In the genomic region with DNA sequence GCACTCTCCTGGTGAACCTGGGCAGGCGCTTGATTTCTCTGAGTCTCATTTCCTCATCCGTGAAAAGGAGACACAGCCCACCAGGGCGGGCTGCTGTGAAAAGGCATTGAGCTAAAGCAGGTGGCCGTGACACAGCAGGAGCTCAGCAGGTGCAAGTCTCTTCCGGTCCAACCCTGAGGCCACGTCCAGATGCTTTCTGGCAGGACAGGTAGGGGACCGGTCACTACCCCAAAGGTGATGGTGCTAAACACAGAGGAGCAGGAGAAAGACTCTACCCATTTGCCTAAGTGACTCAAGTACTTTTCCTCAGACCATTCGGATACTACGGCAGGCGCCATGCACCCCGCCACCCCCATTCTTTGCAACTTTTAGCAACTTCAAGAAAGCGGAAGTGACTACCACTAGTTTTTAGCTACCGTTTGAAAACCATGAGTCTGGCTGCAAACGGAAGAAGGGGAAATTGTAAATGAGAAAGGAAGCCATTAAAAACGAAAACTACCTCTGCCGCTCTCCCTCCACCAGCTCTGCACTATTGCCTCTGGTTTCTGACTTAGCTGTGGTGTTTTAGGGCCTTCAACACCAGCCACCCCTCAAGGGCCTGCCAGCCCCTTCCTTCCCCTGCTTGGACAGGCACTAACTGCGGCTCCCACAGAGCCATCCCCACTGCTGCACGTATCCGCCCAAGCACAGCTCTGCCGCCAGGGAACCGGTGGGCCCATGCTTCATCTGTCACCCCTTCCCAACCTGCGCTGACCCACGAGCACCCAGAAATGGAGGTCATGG, we compare ENCODE assay signal across 1 cellular context.
TF ChIP-seq lines count a peak whose summit lies in the region.

No MANE protein-coding gene starts in this region.

TF ChIP-seq in K562, 482 proteins besides CTCF, POLR2A, EP300 and RAD21 (continues in another document):
- TF ChIP-seq NFIC (IDR thresholded peaks at IDR 0.05) (no peak), ZNF592 (IDR thresholded peaks at IDR 0.05) (no peak), RBFOX2 (IDR thresholded peaks at IDR 0.05; ENCODE audit: low read depth, low read length) (peak; percentile 53; the same call in 1 of the 2 replicates), ZNF282 (CRISPR knock-in tag; IDR thresholded peaks at IDR 0.05) (no peak), POLR2G (IDR thresholded peaks at IDR 0.05; ENCODE audit: low read depth, low read length) (peak; percentile 23; the same call in 1 of the 2 replicates), TCF7 (IDR thresholded peaks at IDR 0.05; ENCODE audit: borderline replicate concordance) (no peak), SNRNP70 (optimal IDR thresholded peaks at IDR 0.05; ENCODE audit: low read depth, low read length) (no peak), MAZ (CRISPR knock-in tag; conservative IDR thresholded peaks at IDR 0.05 in 1 of 2, IDR thresholded peaks at IDR 0.05 in 1 of 2) (no peak), PRMT5 (CRISPR knock-in tag; IDR thresholded peaks at IDR 0.05) (no peak), ZNF644 (tag; IDR thresholded peaks at IDR 0.05; ENCODE audit: low read depth) (no peak), ZBED1 (IDR thresholded peaks at IDR 0.05) (no peak), RBM25 (IDR thresholded peaks at IDR 0.05; ENCODE audit: low read depth, low read length, severe bottlenecking) (no peak), SMAD3 (CRISPR knock-in tag; conservative IDR thresholded peaks at IDR 0.05) (no peak), POLR2AphosphoS2 (IDR thresholded peaks at IDR 0.05; ENCODE audit: low read length) (no peak), MIER1 (IDR thresholded peaks at IDR 0.05; ENCODE audit: low read depth) (no peak), NCOA1 (IDR thresholded peaks at IDR 0.05; ENCODE audit: low read depth) (no peak), SPI1 (IDR thresholded peaks at IDR 0.05; ENCODE audit: borderline replicate concordance, low read depth, low read length) (peak; percentile 14; the same call in 1 of the 2 replicates), HOXB6 (CRISPR knock-in tag; IDR thresholded peaks at IDR 0.05; ENCODE audit: borderline replicate concordance) (no peak), ATF2 (CRISPR knock-in tag; IDR thresholded peaks at IDR 0.05) (no peak), POLR3G (IDR thresholded peaks at IDR 0.05; ENCODE audit: extremely low read depth, insufficient read length, insufficient replicate concordance) (no peak), CLOCK (CRISPR knock-in tag; IDR thresholded peaks at IDR 0.05; ENCODE audit: borderline replicate concordance) (no peak)
- TF ChIP-seq, protein P1, sequence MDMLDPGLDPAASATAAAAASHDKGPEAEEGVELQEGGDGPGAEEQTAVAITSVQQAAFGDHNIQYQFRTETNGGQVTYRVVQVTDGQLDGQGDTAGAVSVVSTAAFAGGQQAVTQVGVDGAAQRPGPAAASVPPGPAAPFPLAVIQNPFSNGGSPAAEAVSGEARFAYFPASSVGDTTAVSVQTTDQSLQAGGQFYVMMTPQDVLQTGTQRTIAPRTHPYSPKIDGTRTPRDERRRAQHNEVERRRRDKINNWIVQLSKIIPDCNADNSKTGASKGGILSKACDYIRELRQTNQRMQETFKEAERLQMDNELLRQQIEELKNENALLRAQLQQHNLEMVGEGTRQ (CRISPR knock-in tag; IDR thresholded peaks at IDR 0.05): no peak
- TF ChIP-seq, protein P2, sequence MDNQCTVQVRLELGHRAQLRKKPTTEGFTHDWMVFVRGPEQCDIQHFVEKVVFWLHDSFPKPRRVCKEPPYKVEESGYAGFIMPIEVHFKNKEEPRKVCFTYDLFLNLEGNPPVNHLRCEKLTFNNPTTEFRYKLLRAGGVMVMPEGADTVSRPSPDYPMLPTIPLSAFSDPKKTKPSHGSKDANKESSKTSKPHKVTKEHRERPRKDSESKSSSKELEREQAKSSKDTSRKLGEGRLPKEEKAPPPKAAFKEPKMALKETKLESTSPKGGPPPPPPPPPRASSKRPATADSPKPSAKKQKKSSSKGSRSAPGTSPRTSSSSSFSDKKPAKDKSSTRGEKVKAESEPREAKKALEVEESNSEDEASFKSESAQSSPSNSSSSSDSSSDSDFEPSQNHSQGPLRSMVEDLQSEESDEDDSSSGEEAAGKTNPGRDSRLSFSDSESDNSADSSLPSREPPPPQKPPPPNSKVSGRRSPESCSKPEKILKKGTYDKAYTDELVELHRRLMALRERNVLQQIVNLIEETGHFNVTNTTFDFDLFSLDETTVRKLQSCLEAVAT (IDR thresholded peaks at IDR 0.05): no peak
- TF ChIP-seq, protein P3, sequence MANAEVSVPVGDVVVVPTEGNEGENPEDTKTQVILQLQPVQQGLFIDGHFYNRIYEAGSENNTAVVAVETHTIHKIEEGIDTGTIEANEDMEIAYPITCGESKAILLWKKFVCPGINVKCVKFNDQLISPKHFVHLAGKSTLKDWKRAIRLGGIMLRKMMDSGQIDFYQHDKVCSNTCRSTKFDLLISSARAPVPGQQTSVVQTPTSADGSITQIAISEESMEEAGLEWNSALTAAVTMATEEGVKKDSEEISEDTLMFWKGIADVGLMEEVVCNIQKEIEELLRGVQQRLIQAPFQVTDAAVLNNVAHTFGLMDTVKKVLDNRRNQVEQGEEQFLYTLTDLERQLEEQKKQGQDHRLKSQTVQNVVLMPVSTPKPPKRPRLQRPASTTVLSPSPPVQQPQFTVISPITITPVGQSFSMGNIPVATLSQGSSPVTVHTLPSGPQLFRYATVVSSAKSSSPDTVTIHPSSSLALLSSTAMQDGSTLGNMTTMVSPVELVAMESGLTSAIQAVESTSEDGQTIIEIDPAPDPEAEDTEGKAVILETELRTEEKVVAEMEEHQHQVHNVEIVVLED (CRISPR knock-in tag; IDR thresholded peaks at IDR 0.05): no peak
- TF ChIP-seq, protein P4, sequence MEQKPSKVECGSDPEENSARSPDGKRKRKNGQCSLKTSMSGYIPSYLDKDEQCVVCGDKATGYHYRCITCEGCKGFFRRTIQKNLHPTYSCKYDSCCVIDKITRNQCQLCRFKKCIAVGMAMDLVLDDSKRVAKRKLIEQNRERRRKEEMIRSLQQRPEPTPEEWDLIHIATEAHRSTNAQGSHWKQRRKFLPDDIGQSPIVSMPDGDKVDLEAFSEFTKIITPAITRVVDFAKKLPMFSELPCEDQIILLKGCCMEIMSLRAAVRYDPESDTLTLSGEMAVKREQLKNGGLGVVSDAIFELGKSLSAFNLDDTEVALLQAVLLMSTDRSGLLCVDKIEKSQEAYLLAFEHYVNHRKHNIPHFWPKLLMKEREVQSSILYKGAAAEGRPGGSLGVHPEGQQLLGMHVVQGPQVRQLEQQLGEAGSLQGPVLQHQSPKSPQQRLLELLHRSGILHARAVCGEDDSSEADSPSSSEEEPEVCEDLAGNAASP (IDR thresholded peaks at IDR 0.05): no peak
- TF ChIP-seq, protein P5, sequence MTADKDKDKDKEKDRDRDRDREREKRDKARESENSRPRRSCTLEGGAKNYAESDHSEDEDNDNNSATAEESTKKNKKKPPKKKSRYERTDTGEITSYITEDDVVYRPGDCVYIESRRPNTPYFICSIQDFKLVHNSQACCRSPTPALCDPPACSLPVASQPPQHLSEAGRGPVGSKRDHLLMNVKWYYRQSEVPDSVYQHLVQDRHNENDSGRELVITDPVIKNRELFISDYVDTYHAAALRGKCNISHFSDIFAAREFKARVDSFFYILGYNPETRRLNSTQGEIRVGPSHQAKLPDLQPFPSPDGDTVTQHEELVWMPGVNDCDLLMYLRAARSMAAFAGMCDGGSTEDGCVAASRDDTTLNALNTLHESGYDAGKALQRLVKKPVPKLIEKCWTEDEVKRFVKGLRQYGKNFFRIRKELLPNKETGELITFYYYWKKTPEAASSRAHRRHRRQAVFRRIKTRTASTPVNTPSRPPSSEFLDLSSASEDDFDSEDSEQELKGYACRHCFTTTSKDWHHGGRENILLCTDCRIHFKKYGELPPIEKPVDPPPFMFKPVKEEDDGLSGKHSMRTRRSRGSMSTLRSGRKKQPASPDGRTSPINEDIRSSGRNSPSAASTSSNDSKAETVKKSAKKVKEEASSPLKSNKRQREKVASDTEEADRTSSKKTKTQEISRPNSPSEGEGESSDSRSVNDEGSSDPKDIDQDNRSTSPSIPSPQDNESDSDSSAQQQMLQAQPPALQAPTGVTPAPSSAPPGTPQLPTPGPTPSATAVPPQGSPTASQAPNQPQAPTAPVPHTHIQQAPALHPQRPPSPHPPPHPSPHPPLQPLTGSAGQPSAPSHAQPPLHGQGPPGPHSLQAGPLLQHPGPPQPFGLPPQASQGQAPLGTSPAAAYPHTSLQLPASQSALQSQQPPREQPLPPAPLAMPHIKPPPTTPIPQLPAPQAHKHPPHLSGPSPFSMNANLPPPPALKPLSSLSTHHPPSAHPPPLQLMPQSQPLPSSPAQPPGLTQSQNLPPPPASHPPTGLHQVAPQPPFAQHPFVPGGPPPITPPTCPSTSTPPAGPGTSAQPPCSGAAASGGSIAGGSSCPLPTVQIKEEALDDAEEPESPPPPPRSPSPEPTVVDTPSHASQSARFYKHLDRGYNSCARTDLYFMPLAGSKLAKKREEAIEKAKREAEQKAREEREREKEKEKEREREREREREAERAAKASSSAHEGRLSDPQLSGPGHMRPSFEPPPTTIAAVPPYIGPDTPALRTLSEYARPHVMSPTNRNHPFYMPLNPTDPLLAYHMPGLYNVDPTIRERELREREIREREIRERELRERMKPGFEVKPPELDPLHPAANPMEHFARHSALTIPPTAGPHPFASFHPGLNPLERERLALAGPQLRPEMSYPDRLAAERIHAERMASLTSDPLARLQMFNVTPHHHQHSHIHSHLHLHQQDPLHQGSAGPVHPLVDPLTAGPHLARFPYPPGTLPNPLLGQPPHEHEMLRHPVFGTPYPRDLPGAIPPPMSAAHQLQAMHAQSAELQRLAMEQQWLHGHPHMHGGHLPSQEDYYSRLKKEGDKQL (CRISPR knock-in tag; IDR thresholded peaks at IDR 0.05; ENCODE audit: borderline replicate concordance): no peak
- TF ChIP-seq, protein P6, sequence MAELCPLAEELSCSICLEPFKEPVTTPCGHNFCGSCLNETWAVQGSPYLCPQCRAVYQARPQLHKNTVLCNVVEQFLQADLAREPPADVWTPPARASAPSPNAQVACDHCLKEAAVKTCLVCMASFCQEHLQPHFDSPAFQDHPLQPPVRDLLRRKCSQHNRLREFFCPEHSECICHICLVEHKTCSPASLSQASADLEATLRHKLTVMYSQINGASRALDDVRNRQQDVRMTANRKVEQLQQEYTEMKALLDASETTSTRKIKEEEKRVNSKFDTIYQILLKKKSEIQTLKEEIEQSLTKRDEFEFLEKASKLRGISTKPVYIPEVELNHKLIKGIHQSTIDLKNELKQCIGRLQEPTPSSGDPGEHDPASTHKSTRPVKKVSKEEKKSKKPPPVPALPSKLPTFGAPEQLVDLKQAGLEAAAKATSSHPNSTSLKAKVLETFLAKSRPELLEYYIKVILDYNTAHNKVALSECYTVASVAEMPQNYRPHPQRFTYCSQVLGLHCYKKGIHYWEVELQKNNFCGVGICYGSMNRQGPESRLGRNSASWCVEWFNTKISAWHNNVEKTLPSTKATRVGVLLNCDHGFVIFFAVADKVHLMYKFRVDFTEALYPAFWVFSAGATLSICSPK (IDR thresholded peaks at IDR 0.05; ENCODE audit: borderline replicate concordance): no peak
